In genomic region chr3:141391298-141392017, GRCh38 we compare ENCODE assay signal across 1 cellular context.
TF ChIP-seq lines count a peak whose summit lies in the region.

No MANE protein-coding gene starts in this region.

TF ChIP-seq in A549, 52 proteins besides CTCF, POLR2A, EP300 and RAD21 (continued from another document):
- TF ChIP-seq ATOH8 (CRISPR knock-in tag; IDR thresholded peaks at IDR 0.05; ENCODE audit: low read depth) (no peak), HDAC2 (IDR thresholded peaks at IDR 0.05) (no peak)
